8 cellular contexts compared by ENCODE assay signal in genomic region chr14:105094193-105094907, GRCh38. TPM values are rescaled to one million over a fixed set of nuclear protein-coding genes. Genes with fewer than 3 reads are reported as not detected.
DNase-seq lines count a peak whose midpoint lies in the region; ATAC-seq and TF ChIP-seq lines count a peak whose summit lies in the region.

No MANE protein-coding gene starts in this region.

- H3K27ac Mint-ChIP-seq in endodermal cell = no peak overlapping the region

- H2AK5ac ChIP-seq in neuronal stem cell (ENCODE audit: low read depth, low read length) = peak overlapping the region; percentile 96

- H3K4me1 ChIP-seq in BLaER1 treated with 17β-estradiol and CSF1 and Interleukin-3, amounts not matched to agents 10 nM and 100 nM = peaks cover 28 to 77% (median 63%) of the 10 kb centered on the region in 10 experiments
- H3K4me1 ChIP-seq in OCI-LY1 (ENCODE audit: insufficient read depth, low read length, severe bottlenecking) (no peaks in the 10 kb centered on the region), endodermal cell (ENCODE audit: control insufficient read depth, insufficient read depth, low read length) (peaks cover 4% of the 10 kb centered on the region), neuronal stem cell (ENCODE audit: control insufficient read depth in 2 of 2, insufficient read depth in 1 of 2, low read depth in 1 of 2, low read length in 2 of 2) (peaks cover 8 to 14% of the 10 kb centered on the region in 2 donors)

- H3F3A ChIP-seq in OCI-LY1 (ENCODE audit: insufficient read depth, low read length) = no peaks in the 10 kb centered on the region

- peak overlapping the region; percentile 89 for H3K23ac ChIP-seq in neuronal stem cell (ENCODE audit: low read depth, low read length, poor library complexity)

- DNase-seq in endodermal cell (no peak), neuronal stem cell (ENCODE audit: low spot score) (no peak), GOT3 (lab: John Stamatoyannopoulos, UW) (no peak), NCI-H1436 (lab: John Stamatoyannopoulos, UW) (no peak)
- DNase-seq in stimulated activated CD4-positive, alpha-beta T cell treated with anti-CD3 and anti-CD28 coated beads, Interleukin-4, amount 100 ng/mL, for 1 hour = no peak

- H3K4me1 Mint-ChIP-seq in endodermal cell = peaks cover 11% of the 10 kb centered on the region

- H3K9me3 Mint-ChIP-seq in endodermal cell = peaks cover 6% of the 10 kb centered on the region

- H2BK120ac ChIP-seq in neuronal stem cell (ENCODE audit: low read depth, low read length) = peak overlapping the region; percentile 82

- peak overlapping the region; percentile 96 for H3K4ac ChIP-seq in neuronal stem cell (ENCODE audit: low read length)

- H4K8ac ChIP-seq in neuronal stem cell (ENCODE audit: low read depth, low read length) = peak overlapping the region; percentile 95

- peaks cover 0 to 11% (median 5%) of the 10 kb centered on the region in 11 experiments; a peak in 11 of 22 replicates for H3K36me3 ChIP-seq in BLaER1 treated with 17β-estradiol and CSF1 and Interleukin-3, amounts not matched to agents 10 nM and 100 nM
- no peaks in the 10 kb centered on the region for H3K36me3 ChIP-seq in OCI-LY1 (ENCODE audit: insufficient read depth, low read length)
- H3K36me3 ChIP-seq in endodermal cell (ENCODE audit: control insufficient read depth, insufficient read depth, low read length) = no peaks in the 10 kb centered on the region
- H3K36me3 ChIP-seq in neuronal stem cell (replicated peaks in 1 of 2; ENCODE audit: control insufficient read depth in 2 of 2, insufficient read depth in 2 of 2, low read length in 2 of 2) = no peaks in the 10 kb centered on the region

- H2AFZ ChIP-seq in OCI-LY1 (ENCODE audit: low read length) = no peak overlapping the region
- peak overlapping the region; percentile 99 for H2AFZ ChIP-seq in neuronal stem cell (ENCODE audit: low read length)

- no peaks in the 10 kb centered on the region for H3K36me3 Mint-ChIP-seq in endodermal cell (ENCODE audit: low read depth)

- H4K20me1 ChIP-seq in BLaER1 treated with 17β-estradiol and CSF1 and Interleukin-3, amounts not matched to agents 10 nM and 100 nM = peaks cover 0 to 49% (median 23%) of the 10 kb centered on the region in 11 experiments; a peak in 19 of 22 replicates
- H4K20me1 ChIP-seq in OCI-LY1 (ENCODE audit: insufficient read depth, low read length) = no peaks in the 10 kb centered on the region

- H2BK15ac ChIP-seq in neuronal stem cell (ENCODE audit: low read length) = peak overlapping the region; percentile 96

- peaks cover under 1 to 11% (median 5%) of the 10 kb centered on the region in 11 experiments; a peak in 19 of 22 replicates for H3K9me3 ChIP-seq in BLaER1 treated with 17β-estradiol and CSF1 and Interleukin-3, amounts not matched to agents 10 nM and 100 nM (replicated peaks in 1 of 11)
- H3K9me3 ChIP-seq in OCI-LY1 (ENCODE audit: low read length) (no peaks in the 10 kb centered on the region), endodermal cell (ENCODE audit: control insufficient read depth, low read length) (peaks cover 2% of the 10 kb centered on the region), neuronal stem cell (replicated peaks in 1 of 2; ENCODE audit: control insufficient read depth in 2 of 2, insufficient read depth in 1 of 2, low read depth in 1 of 2, low read length in 2 of 2) (peaks cover 4 to 8% of the 10 kb centered on the region in 2 donors)

- WGBS in endodermal cell (ENCODE audit: insufficient coverage in 1 of 2, insufficient read length in 1 of 2), 2 experiments = 70 to 83% methylated on average over 8 to 14 of the region's 14 CpGs
- no CpG with 5 or more reads among the region's 14 CpGs for WGBS in neuronal stem cell (ENCODE audit: extremely low coverage in 2 of 2, insufficient read length in 2 of 2, insufficient replicate concordance in 1 of 2), 2 donors

- peak overlapping the region; percentile 68 for H4K91ac ChIP-seq in neuronal stem cell (ENCODE audit: low read depth, low read length, poor library complexity)

- peaks cover 33% of the 10 kb centered on the region for H3K27me3 Mint-ChIP-seq in endodermal cell (ENCODE audit: insufficient read depth)

- H3K14ac ChIP-seq in neuronal stem cell (ENCODE audit: low read length) = peak overlapping the region; percentile 85

- H2BK5ac ChIP-seq in neuronal stem cell (ENCODE audit: low read length) = no peak overlapping the region

- H3K27me3 ChIP-seq in BLaER1 treated with 17β-estradiol and CSF1 and Interleukin-3, amounts not matched to agents 10 nM and 100 nM = no peaks in the 10 kb centered on the region
- H3K27me3 ChIP-seq in OCI-LY1 (ENCODE audit: insufficient read depth, low read length) = peaks cover 9% of the 10 kb centered on the region; the same call in 1 of the 2 replicates
- H3K27me3 ChIP-seq in endodermal cell (ENCODE audit: control insufficient read depth, insufficient read depth, low read length, poor library complexity, severe bottlenecking) = peaks cover 17% of the 10 kb centered on the region
- H3K27me3 ChIP-seq in neuronal stem cell (ENCODE audit: control insufficient read depth in 3 of 3, insufficient read depth in 3 of 3, low read depth in 1 of 3, low read length in 3 of 3) = peaks cover 0 to 50% (median 11%) of the 10 kb centered on the region in 3 experiments

- H3K18ac ChIP-seq in neuronal stem cell (ENCODE audit: low read length) = peak overlapping the region; percentile 98

- H3K4me3 ChIP-seq in BLaER1 treated with 17β-estradiol and CSF1 and Interleukin-3, amounts not matched to agents 10 nM and 100 nM = peak overlapping the region; percentile 62 to 79 (median 72)
- H3K4me3 ChIP-seq in OCI-LY1 (ENCODE audit: low read depth, low read length, poor library complexity, severe bottlenecking) (peak overlapping the region; percentile 56), endodermal cell (ENCODE audit: low read length) (peak overlapping the region; percentile 77), neuronal stem cell (ENCODE audit: low read length in 2 of 2) (peak overlapping the region; percentile 58 to 74)

- TF ChIP-seq CTCF in OCI-LY1 (IDR thresholded peaks at IDR 0.05; ENCODE audit: low read length) (no peak), endodermal cell (conservative IDR thresholded peaks at IDR 0.05) (no peak)

- H2BK12ac ChIP-seq in neuronal stem cell (ENCODE audit: low read length) = peak overlapping the region; percentile 46

- H3K9me2 ChIP-seq in OCI-LY1 (ENCODE audit: low read depth, low read length) = no peaks in the 10 kb centered on the region

- peak overlapping the region; percentile 50 for H3K4me3 Mint-ChIP-seq in endodermal cell

- H3K79me1 ChIP-seq in neuronal stem cell (ENCODE audit: low read depth, low read length) = peaks cover 3% of the 10 kb centered on the region

- H3K4me2 ChIP-seq in BLaER1 treated with 17β-estradiol and CSF1 and Interleukin-3, amounts not matched to agents 10 nM and 100 nM = peak overlapping the region; percentile 92 to 100 (median 98)
- H3K4me2 ChIP-seq in OCI-LY1 (ENCODE audit: low read length) (peak overlapping the region; percentile 65), neuronal stem cell (ENCODE audit: insufficient read depth, low read length, poor library complexity, severe bottlenecking) (peak overlapping the region; percentile 71)

- H3K27ac ChIP-seq in BLaER1 treated with 17β-estradiol and CSF1 and Interleukin-3, amounts not matched to agents 10 nM and 100 nM = peak overlapping the region in 8 of 11 experiments; percentile 56 to 77 (median 74); a peak in 15 of 22 replicates
- H3K27ac ChIP-seq in OCI-LY1 (ENCODE audit: low read depth, low read length, poor library complexity, severe bottlenecking) = no peak overlapping the region
- no peak overlapping the region for H3K27ac ChIP-seq in endodermal cell (ENCODE audit: low read depth, low read length)
- no peak overlapping the region for H3K27ac ChIP-seq in neuronal stem cell (replicated peaks; ENCODE audit: low read length)

- peak overlapping the region; percentile 74 to 84 (median 81); a peak in 21 of 22 replicates for H3K9ac ChIP-seq in BLaER1 treated with 17β-estradiol and CSF1 and Interleukin-3, amounts not matched to agents 10 nM and 100 nM
- H3K9ac ChIP-seq in OCI-LY1 (ENCODE audit: low read length) = no peak overlapping the region; the same call in 1 of the 2 replicates
- no peak overlapping the region for H3K9ac ChIP-seq in endodermal cell (ENCODE audit: extremely low read depth, low read length, poor library complexity, severe bottlenecking)
- H3K9ac ChIP-seq in neuronal stem cell (ENCODE audit: low read depth, low read length, poor library complexity) = peak overlapping the region; percentile 85

- no peaks in the 10 kb centered on the region for H3K79me2 ChIP-seq in OCI-LY1 (ENCODE audit: insufficient read depth, low read length)

- ATAC-seq in GM19463 (IDR thresholded peaks at IDR 0.05; ENCODE audit: unreplicated experiment) = no peak

RNA-seq across cellular contexts. Expression of gene GPR132, which starts 29.1 kb away (rescaled TPM):
- 1 to 10 TPM in 1 of 2 donors, under 1 TPM in 1; 0.27 to 3.3 TPM for total RNA-seq in endodermal cell
- polyA plus RNA-seq in endodermal cell (2013, experiment 1 of 2) = 0.25 TPM
- 0.08 TPM for polyA plus RNA-seq in endodermal cell (2013, experiment 2 of 2)
- polyA plus RNA-seq in neuronal stem cell (2013, experiment 1 of 2) = 0.13 TPM
- polyA plus RNA-seq in neuronal stem cell (2013, experiment 2 of 2) = 0.08 TPM

Comparison
In these comparisons a context has a peak if more than half of its experiments do, and no peak if none do; other contexts are left out.
1. H3K27ac ChIP-seq: peak in BLaER1 treated with 17β-estradiol and CSF1 and Interleukin-3, amounts not matched to agents 10 nM and 100 nM (8 of 11); none in OCI-LY1 (single experiment), endodermal cell (single experiment) and neuronal stem cell (single experiment).
2. H3K9ac ChIP-seq: peak in BLaER1 treated with 17β-estradiol and CSF1 and Interleukin-3, amounts not matched to agents 10 nM and 100 nM (11 of 11) and neuronal stem cell (single experiment); none in OCI-LY1 (single experiment) and endodermal cell (single experiment).
3. Peak in every context shown above with its lines, with median percentiles within 50 percentile points of each other: H3K4me2 ChIP-seq and H3K4me3 ChIP-seq.